ENCODE assay signal across 23 cellular contexts in genomic region chr11:95575517-95575916, GRCh38.
DNase-seq lines count a peak whose midpoint lies in the region; ATAC-seq, FAIRE-seq and TF ChIP-seq lines count a peak whose summit lies in the region.
"Had no signal": no experiment of that assay in that cellular context is flagged by ENCODE, and none has a peak within 500 bp of the region (broad histone marks: within the 10 kb centered on the region; RNA-seq: fewer than 3 reads in every experiment).

No MANE protein-coding gene starts in this region.

- peaks cover 28% of the 10 kb centered on the region for H3K4me1 ChIP-seq in osteoblast (ENCODE audit: insufficient read depth, low read length)

- H3K9me3 ChIP-seq in osteoblast (ENCODE audit: low read depth, low read length) = no peaks in the 10 kb centered on the region
- H3K9me3 ChIP-seq: heart left ventricle had no signal

- H3K27ac ChIP-seq in osteoblast (ENCODE audit: low read depth, low read length) = no peak overlapping the region
- H3K27ac ChIP-seq: BLaER1 treated with 17β-estradiol and CSF1 and Interleukin-3, amounts not matched to agents 10 nM and 100 nM; neural progenitor cell had no signal

- H2AFZ ChIP-seq in osteoblast (ENCODE audit: low read length) = peak overlapping the region; percentile 37

- no peaks in the 10 kb centered on the region for H4K20me1 ChIP-seq in osteoblast (ENCODE audit: insufficient read depth, low read length)
- H4K20me1 ChIP-seq: BLaER1 treated with 17β-estradiol and CSF1 and Interleukin-3, amounts not matched to agents 10 nM and 100 nM had no signal

- H3K4me2 ChIP-seq in osteoblast (ENCODE audit: insufficient read depth, low read length) = peak overlapping the region; percentile 7
- H3K4me2 ChIP-seq: BLaER1 treated with 17β-estradiol and CSF1 and Interleukin-3, amounts not matched to agents 10 nM and 100 nM; neural progenitor cell had no signal

- FAIRE-seq in endometrium (lab: Jason Lieb, UNC) = peak; percentile 94
- FAIRE-seq: G401.6 had no signal

- no peaks in the 10 kb centered on the region for H3K79me2 ChIP-seq in osteoblast (ENCODE audit: insufficient read depth, low read length)

- H3K36me3 ChIP-seq in osteoblast (ENCODE audit: insufficient read depth, low read length) = no peaks in the 10 kb centered on the region
- H3K36me3 ChIP-seq: BLaER1 treated with 17β-estradiol and CSF1 and Interleukin-3, amounts not matched to agents 10 nM and 100 nM; heart left ventricle; neural progenitor cell had no signal

- DNase-seq in AG08395 (ENCODE audit: low spot score) (peak; percentile 22), HCEC 1CT (peak; percentile 25), osteoblast (ENCODE audit: insufficient read length, low spot score, missing footprints) (no peak), pons (ENCODE audit: low spot score) (no peak)
- DNase-seq in activated CD8-positive, alpha-beta memory T cell treated with anti-CD3 and anti-CD28 coated beads, Interleukin-2, amount 50 U/mL, for 48 hours = no peak
- DNase-seq: ACHN; activated CD8-positive, alpha-beta T cell treated with anti-CD3 and anti-CD28 coated beads, Interleukin-2, amount 10 ng/mL, durations not matched to agents 7 days and 5 days; activated effector memory CD4-positive, alpha-beta T cell treated with Interleukin-2 at 50 U/mL for 16 hours; cerebellar nuclear complex; dorsolateral prefrontal cortex; heart left ventricle; HFFc6; kidney glomerular epithelial cell; NCI-H1417 treated with DMSO at 0.1 percent for 48 hours; OCI-M1; stimulated activated CD4-positive, alpha-beta T cell treated with anti-CD3 and anti-CD28 coated beads, Interleukin-15, amount 100 ng/mL, for 24 hours; stimulated activated naive CD4-positive, alpha-beta T cell treated with Interleukin-2 at 50 U/mL for 16 hours; T-helper 2 cell had no signal

- H3K27me3 ChIP-seq in osteoblast (ENCODE audit: insufficient read depth, low read length) = no peaks in the 10 kb centered on the region
- H3K27me3 ChIP-seq: BLaER1 treated with 17β-estradiol and CSF1 and Interleukin-3, amounts not matched to agents 10 nM and 100 nM; dorsolateral prefrontal cortex; heart left ventricle; neural progenitor cell had no signal

- H3K4me3 ChIP-seq in osteoblast (ENCODE audit: insufficient read depth, low read length) = no peak overlapping the region
- H3K4me3 ChIP-seq: BLaER1 treated with 17β-estradiol and CSF1 and Interleukin-3, amounts not matched to agents 10 nM and 100 nM; dorsolateral prefrontal cortex; heart left ventricle; neural progenitor cell had no signal

- no peak for TF ChIP-seq CTCF in osteoblast (IDR thresholded peaks at IDR 0.05; ENCODE audit: extremely low read depth, low read depth, low read length)

- no peak for ATAC-seq in HG03469 (IDR thresholded peaks at IDR 0.05; ENCODE audit: unreplicated experiment)
- ATAC-seq: activated CD8-positive, alpha-beta T cell treated with anti-CD3 and anti-CD28 coated beads, Interleukin-2, amount 10 ng/mL, durations not matched to agents 7 days and 5 days had no signal

Comparison
In these comparisons a context has a peak if more than half of its experiments do, and no peak if none do; other contexts are left out.
1. DNase-seq: peak in AG08395 (single experiment) and HCEC 1CT (single experiment); none in osteoblast (single experiment), pons (single experiment) and activated CD8-positive, alpha-beta memory T cell treated with anti-CD3 and anti-CD28 coated beads, Interleukin-2, amount 50 U/mL, for 48 hours (single experiment).